Comparison of ENCODE assay signal across 8 cellular contexts in the genomic region with DNA sequence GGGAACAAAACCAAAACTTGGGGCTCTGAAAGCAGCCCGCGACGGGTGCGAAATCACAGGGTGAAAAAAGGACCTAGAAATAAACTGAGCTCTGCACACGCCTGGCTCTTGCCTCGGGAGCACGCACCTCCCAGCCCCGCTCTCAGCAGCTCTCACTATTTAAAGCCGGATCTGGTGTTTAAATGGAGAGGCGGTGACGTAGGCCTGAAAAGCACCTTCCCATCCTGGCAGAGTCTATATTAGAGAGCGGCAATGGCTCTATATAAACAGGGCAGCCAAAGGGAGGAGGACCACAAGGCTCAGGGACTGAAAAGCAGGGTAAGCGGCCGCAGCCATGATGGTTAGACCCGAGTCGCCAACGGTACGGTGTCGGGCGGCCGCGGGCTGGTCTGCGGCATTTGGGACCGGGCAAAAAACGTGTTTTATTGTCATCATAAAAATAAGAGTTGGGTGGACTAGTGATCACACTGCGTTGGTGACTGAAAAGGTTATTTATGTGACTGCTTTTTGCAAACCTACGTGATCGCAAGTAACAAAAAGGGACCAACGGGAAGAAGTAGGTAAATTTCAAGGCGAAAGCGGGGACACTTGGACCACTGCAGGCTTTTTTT. TPM values are rescaled to one million over a fixed set of nuclear protein-coding genes. Genes with fewer than 3 reads are reported as not detected.
DNase-seq lines count a peak whose midpoint lies in the region; FAIRE-seq and TF ChIP-seq lines count a peak whose summit lies in the region.

No MANE protein-coding gene starts in this region.

- H3K9ac ChIP-seq in GM23248 = peak overlapping the region; percentile 100
- H3K9ac ChIP-seq in Karpas-422 (ENCODE audit: low read length) = peak overlapping the region; percentile 85

- 1% methylated on average over 31 of the region's 31 CpGs for WGBS in GM23248 (ENCODE audit: low coverage in 1 of 2, low lambda C conversion rate in 2 of 2, missing lambda C conversion rate in 2 of 2), 2 experiments
- WGBS in esophagus squamous epithelium, 2 donors = 0 to 1% methylated on average over 27 to 30 of the region's 31 CpGs

- in situ Hi-C loops in GM23248 (cut with MboI) = no loop called here

- H3F3A ChIP-seq in DOHH2 (ENCODE audit: control insufficient read depth, insufficient read depth) (peaks cover 18% of the 10 kb centered on the region), GM23248 (ENCODE audit: insufficient read depth) (peaks cover 5% of the 10 kb centered on the region; the same call in 1 of the 2 replicates)

- H3K27me3 Mint-ChIP-seq in activated T-helper 1 cell treated with anti-CD3 and anti-CD28 coated beads, Interleukin-12 subunit alpha, Interleukin-12 subunit beta, Interleukin-2, Interleukin-4 antibody, amounts not matched to agents 30 ng/mL and 10 ng/mL and 1 ng/mL, durations not matched to agents 14 hours and 24 hours and 36 hours (ENCODE audit: insufficient read depth) = no peaks in the 10 kb centered on the region

- H3K4me2 ChIP-seq in DOHH2 (ENCODE audit: low read length) = peak overlapping the region; percentile 83
- H3K4me2 ChIP-seq in GM23248 (ENCODE audit: unreplicated experiment) = peak overlapping the region; percentile 100
- H3K4me2 ChIP-seq in Karpas-422 (ENCODE audit: low read depth, low read length, poor library complexity, severe bottlenecking) = peak overlapping the region; percentile 95

- no peaks in the 10 kb centered on the region for H3K27me3 ChIP-seq in DOHH2 (ENCODE audit: control insufficient read depth, low read length)
- no peaks in the 10 kb centered on the region for H3K27me3 ChIP-seq in GM23248 (replicated peaks; ENCODE audit: insufficient read depth)
- H3K27me3 ChIP-seq in Karpas-422 (ENCODE audit: low read length) = no peaks in the 10 kb centered on the region
- no peaks in the 10 kb centered on the region for H3K27me3 ChIP-seq in esophagus squamous epithelium

- H3K27ac Mint-ChIP-seq in activated T-helper 1 cell treated with anti-CD3 and anti-CD28 coated beads, Interleukin-12 subunit alpha, Interleukin-12 subunit beta, Interleukin-2, Interleukin-4 antibody, amounts not matched to agents 30 ng/mL and 10 ng/mL and 1 ng/mL, durations not matched to agents 14 hours and 24 hours and 36 hours = peak overlapping the region; percentile 99

- peak overlapping the region; percentile 83 for H2AFZ ChIP-seq in GM23248
- no peak overlapping the region for H2AFZ ChIP-seq in Karpas-422 (ENCODE audit: low read length)

- H3K36me3 ChIP-seq in DOHH2 (ENCODE audit: control insufficient read depth, low read length) = peaks cover 49% of the 10 kb centered on the region
- peaks cover 21% of the 10 kb centered on the region for H3K36me3 ChIP-seq in GM23248 (ENCODE audit: low read depth)
- peaks cover 11% of the 10 kb centered on the region; the same call in 1 of the 2 replicates for H3K36me3 ChIP-seq in Karpas-422 (ENCODE audit: insufficient read depth, low read length)
- peaks cover 0 to 20% (median 4%) of the 10 kb centered on the region in 3 donors for H3K36me3 ChIP-seq in esophagus squamous epithelium

- H3K27ac ChIP-seq in DOHH2 (ENCODE audit: low read depth, low read length) (peak overlapping the region; percentile 87), GM23248 (peak overlapping the region; percentile 97), Karpas-422 (ENCODE audit: low read length) (peak overlapping the region; percentile 92), esophagus squamous epithelium (peak overlapping the region; percentile 97 to 100 (median 99))

- H3K9me3 Mint-ChIP-seq in activated T-helper 1 cell treated with anti-CD3 and anti-CD28 coated beads, Interleukin-12 subunit alpha, Interleukin-12 subunit beta, Interleukin-2, Interleukin-4 antibody, amounts not matched to agents 30 ng/mL and 10 ng/mL and 1 ng/mL, durations not matched to agents 14 hours and 24 hours and 36 hours = no peaks in the 10 kb centered on the region

- H3K4me1 ChIP-seq in DOHH2 (ENCODE audit: control insufficient read depth, low read length) (peaks cover 34% of the 10 kb centered on the region), GM23248 (ENCODE audit: insufficient read depth) (peaks cover 20% of the 10 kb centered on the region), Karpas-422 (ENCODE audit: low read length) (peaks cover 40% of the 10 kb centered on the region), esophagus squamous epithelium (peaks cover 6 to 36% (median 15%) of the 10 kb centered on the region in 3 donors)

- TF ChIP-seq POLR2A in esophagus squamous epithelium (IDR thresholded peaks at IDR 0.05) = peak; percentile 18 to 99 (median 99)

- peak; percentile 53 for FAIRE-seq in RCC 7860 (lab: Jason Lieb, UNC)

- no peaks in the 10 kb centered on the region for H3K9me2 ChIP-seq in DOHH2 (replicated peaks; ENCODE audit: control insufficient read depth, low read length)
- no peaks in the 10 kb centered on the region for H3K9me2 ChIP-seq in GM23248 (ENCODE audit: insufficient read depth)
- H3K9me2 ChIP-seq in Karpas-422 (replicated peaks; ENCODE audit: insufficient read depth, low read length) = no peaks in the 10 kb centered on the region

- peaks cover 48% of the 10 kb centered on the region for H3K4me1 Mint-ChIP-seq in activated T-helper 1 cell treated with anti-CD3 and anti-CD28 coated beads, Interleukin-12 subunit alpha, Interleukin-12 subunit beta, Interleukin-2, Interleukin-4 antibody, amounts not matched to agents 30 ng/mL and 10 ng/mL and 1 ng/mL, durations not matched to agents 14 hours and 24 hours and 36 hours (ENCODE audit: low read depth)

- peak overlapping the region; percentile 99 for H3K4me3 Mint-ChIP-seq in activated T-helper 1 cell treated with anti-CD3 and anti-CD28 coated beads, Interleukin-12 subunit alpha, Interleukin-12 subunit beta, Interleukin-2, Interleukin-4 antibody, amounts not matched to agents 30 ng/mL and 10 ng/mL and 1 ng/mL, durations not matched to agents 14 hours and 24 hours and 36 hours

- H3K9me3 ChIP-seq in DOHH2 (ENCODE audit: control insufficient read depth, insufficient read depth, low read length) (peaks cover 4% of the 10 kb centered on the region; the same call in 1 of the 2 replicates), GM23248 (ENCODE audit: low read depth) (no peaks in the 10 kb centered on the region), Karpas-422 (ENCODE audit: low read length) (no peaks in the 10 kb centered on the region), esophagus squamous epithelium (no peaks in the 10 kb centered on the region)

- H3K79me2 ChIP-seq in DOHH2 (ENCODE audit: control insufficient read depth, low read length) (peaks cover 59% of the 10 kb centered on the region), GM23248 (ENCODE audit: insufficient read depth) (peaks cover 56% of the 10 kb centered on the region), Karpas-422 (ENCODE audit: low read length) (peaks cover 54% of the 10 kb centered on the region)

- peak; percentile 98 for DNase-seq in GM23248
- peak; percentile 100 for DNase-seq in Karpas-422
- peak; percentile 89 for DNase-seq in RCC 7860 (ENCODE audit: low spot score)
- peak; percentile 85 for DNase-seq in activated T-helper 1 cell treated with anti-CD3 and anti-CD28 coated beads, Interleukin-12 subunit alpha, Interleukin-12 subunit beta, Interleukin-2, Interleukin-4 antibody, amounts not matched to agents 30 ng/mL and 10 ng/mL and 1 ng/mL, durations not matched to agents 14 hours and 24 hours and 36 hours (ENCODE audit: low spot score)
- peak; percentile 60 for DNase-seq in esophagus squamous epithelium (lab: John Stamatoyannopoulos, UW)
- DNase-seq in myocyte (ENCODE audit: low read depth) = peak; percentile 99
- DNase-seq in stimulated activated CD8-positive, alpha-beta memory T cell treated with anti-CD3 and anti-CD28 coated beads, Interleukin-7, amount 100 ng/mL, for 4 hours (ENCODE audit: low read depth in 2 of 2) = peak; percentile 66 to 77

- intact Hi-C loops in activated T-helper 1 cell treated with anti-CD3 and anti-CD28 coated beads, Interleukin-12 subunit alpha, Interleukin-12 subunit beta, Interleukin-2, Interleukin-4 antibody, amounts not matched to agents 30 ng/mL and 10 ng/mL and 1 ng/mL, durations not matched to agents 14 hours and 24 hours and 36 hours (cut with micrococcal nuclease) = loop anchor here (1.0 to 2.0 kb wide), 7 partner anchors 19 to 314 kb away; partner anchors contain the start of gene SEL1L
- intact Hi-C loops in esophagus squamous epithelium (cut with DNase I) = no loop called here

- TF ChIP-seq CTCF in DOHH2 (IDR thresholded peaks at IDR 0.05; ENCODE audit: low read depth, low read length, poor library complexity, severe bottlenecking) (no peak), esophagus squamous epithelium (IDR thresholded peaks at IDR 0.05) (peak in 2 of 6 experiments; percentile 4 to 11)

- H4K20me1 ChIP-seq in DOHH2 (ENCODE audit: control insufficient read depth, insufficient read depth, low read depth, low read length) (no peaks in the 10 kb centered on the region), GM23248 (ENCODE audit: insufficient read depth) (no peaks in the 10 kb centered on the region), Karpas-422 (ENCODE audit: insufficient read depth, low read depth, low read length) (no peaks in the 10 kb centered on the region)

- peaks cover 21% of the 10 kb centered on the region for H3K36me3 Mint-ChIP-seq in activated T-helper 1 cell treated with anti-CD3 and anti-CD28 coated beads, Interleukin-12 subunit alpha, Interleukin-12 subunit beta, Interleukin-2, Interleukin-4 antibody, amounts not matched to agents 30 ng/mL and 10 ng/mL and 1 ng/mL, durations not matched to agents 14 hours and 24 hours and 36 hours (ENCODE audit: low read depth)

- H3K4me3 ChIP-seq in DOHH2 (ENCODE audit: low read length) (peak overlapping the region; percentile 80), GM23248 (peak overlapping the region; percentile 98), Karpas-422 (ENCODE audit: low read length) (peak overlapping the region; percentile 76), esophagus squamous epithelium (peak overlapping the region; percentile 74 to 93 (median 82))

RNA-seq across cellular contexts. Expression of gene GTF2A1, which starts 1.4 kb away (rescaled TPM):
- total RNA-seq in GM23248 (2014; rRNA removed; shearing (Covaris generic)) = 22.5 and 27.8 TPM in 2 replicates
- 3.8 and 3.9 TPM in 2 replicates for polyA plus RNA-seq in GM23248 (2016; fragmentation: Nextera tagmentation; extraction: Ambion mirVana)
- 27.4 and 29.4 TPM in 2 replicates for total RNA-seq in Karpas-422 (2014; rRNA removed; shearing (Covaris generic); ENCODE audit: low replicate concordance)
- 41.0 and 42.7 TPM in 2 replicates for total RNA-seq in activated T-helper 1 cell treated with anti-CD3 and anti-CD28 coated beads, Interleukin-12 subunit alpha, Interleukin-12 subunit beta, Interleukin-2, Interleukin-4 antibody, amounts not matched to agents 30 ng/mL and 10 ng/mL and 1 ng/mL, durations not matched to agents 14 hours and 24 hours and 36 hours
- total RNA-seq in esophagus squamous epithelium = 10 to 100 TPM; 18.7 to 25.7 (median 22.9) TPM
- total RNA-seq in myocyte = 20.1 and 28.6 TPM in 2 replicates
- 15.7 TPM for polyA plus RNA-seq in myocyte (2012)

Comparison
In these comparisons a context has a peak if more than half of its experiments do, and no peak if none do; other contexts are left out.
1. Peak in every context shown above with its lines: DNase-seq, H3K4me3 ChIP-seq and H3K27ac ChIP-seq.